ENCODE assay signal across 8 cellular contexts in the genomic region with DNA sequence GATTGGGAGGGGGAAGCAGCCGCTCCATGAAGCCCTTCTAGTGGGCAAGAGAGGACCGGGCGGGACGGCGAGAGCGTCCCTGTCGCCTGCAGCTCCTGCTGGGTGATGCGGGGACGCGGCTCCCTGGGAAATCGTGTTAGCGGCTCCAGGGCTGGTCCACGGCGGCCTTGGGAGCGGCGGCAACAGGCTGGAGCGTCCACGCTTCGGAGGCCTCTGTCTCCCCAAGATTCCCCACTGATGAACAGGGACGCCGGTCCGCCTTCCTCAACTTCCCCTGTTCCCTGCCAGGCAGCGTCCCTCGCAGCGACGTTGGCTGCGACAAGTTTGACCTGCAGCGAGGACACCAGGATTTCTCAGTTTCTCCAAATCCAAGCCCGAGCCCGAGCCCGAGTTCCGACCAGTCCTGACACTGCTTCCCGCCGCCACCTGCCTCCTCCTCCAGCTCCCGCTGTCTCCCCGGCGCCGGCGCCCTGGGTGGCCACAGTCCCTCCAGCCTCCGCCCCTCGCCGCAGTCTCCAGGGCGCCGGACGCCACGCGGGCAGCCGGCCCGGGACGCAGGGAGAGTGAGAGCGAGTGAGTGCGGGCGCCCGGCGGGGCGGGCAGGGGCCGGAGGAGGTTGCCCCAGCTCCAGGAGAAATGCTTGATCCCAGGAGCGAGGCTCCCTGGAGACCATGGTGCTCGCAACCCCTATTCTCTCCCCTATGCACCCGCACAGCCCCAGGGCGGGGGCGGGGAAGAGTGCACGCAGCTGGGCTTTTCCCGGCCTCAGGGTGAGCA.
DNase-seq lines count a peak whose midpoint lies in the region; ATAC-seq and TF ChIP-seq lines count a peak whose summit lies in the region.

No MANE protein-coding gene starts in this region.

- no peaks in the 10 kb centered on the region for H3K79me2 ChIP-seq in PC-9 (ENCODE audit: low read depth)

- no peak overlapping the region for H3K27ac ChIP-seq in PC-9
- H3K27ac ChIP-seq in dorsolateral prefrontal cortex, result peak overlapping the region in 9 of 59 donors; percentile 6 to 68 (median 30)
- H3K27ac ChIP-seq in lower lobe of right lung, result no peak overlapping the region
- H3K27ac ChIP-seq in stomach smooth muscle (ENCODE audit: low read length), result no peak overlapping the region

- POLR2A ChIA-PET in PC-9 (lab: Charles Lee; ENCODE audit: unreplicated experiment), result no interaction called here

- H3K9me2 ChIP-seq in PC-9 (ENCODE audit: insufficient read depth), result no peaks in the 10 kb centered on the region

- BruUV-seq in PC-9 (replicated peaks; lab: Mats Ljungman, UMichigan), result no TSS peak

- TF ChIP-seq CTCF in PC-9 (conservative IDR thresholded peaks at IDR 0.05), result no peak
- no peak for TF ChIP-seq CTCF in dorsolateral prefrontal cortex (IDR thresholded peaks at IDR 0.05 in 54 of 56, conservative IDR thresholded peaks at IDR 0.05 in 2 of 56; ENCODE audit: low read depth in 1 of 56, partially characterized antibody in 56 of 56)
- TF ChIP-seq CTCF in lower lobe of right lung (IDR thresholded peaks at IDR 0.05), result no peak
- TF ChIP-seq CTCF in GM13977 (IDR thresholded peaks at IDR 0.05; ENCODE audit: extremely low read depth, insufficient read depth, missing control alignments), result no peak

- intact Hi-C loops in PC-9 (cut with micrococcal nuclease; ENCODE audit: unreplicated experiment) (no loop called here), dorsolateral prefrontal cortex (cut with DNase I) (no loop called here), lower lobe of right lung (cut with DNase I) (no loop called here)

- peak overlapping the region; percentile 97 for H3K4me2 ChIP-seq in PC-9

- H3K27me3 ChIP-seq in PC-9 (ENCODE audit: insufficient read depth, low read depth) (peaks cover 70% of the 10 kb centered on the region), dorsolateral prefrontal cortex (peaks cover 0 to 14% (median 0%) of the 10 kb centered on the region in 45 donors), lower lobe of right lung (ENCODE audit: low read depth) (peaks cover 17% of the 10 kb centered on the region), stomach smooth muscle (ENCODE audit: control insufficient read depth in 1 of 2, insufficient read depth in 2 of 2, low read length in 2 of 2) (peaks cover 0 to 12% of the 10 kb centered on the region in 2 donors)

- 0 out of 2 replicates have a peak, but pooled peaks cover 3% of the 10 kb centered on the region for H3F3A ChIP-seq in PC-9 (ENCODE audit: insufficient read depth, low read depth)

- H3K4me3 ChIP-seq in PC-9, result peak overlapping the region; percentile 58
- peak overlapping the region; percentile 42 to 81 (median 64) for H3K4me3 ChIP-seq in dorsolateral prefrontal cortex
- peak overlapping the region; percentile 63 for H3K4me3 ChIP-seq in lower lobe of right lung
- H3K4me3 ChIP-seq in stomach smooth muscle (ENCODE audit: low read length in 2 of 2), result peak overlapping the region; percentile 68 to 83

- in situ Hi-C loops in GM13977 (cut with MboI; ENCODE audit: low pct_unique_long_range_greater_than_20kb, low sequenced_read_pairs, unreplicated experiment), result no loop called here

- no peaks in the 10 kb centered on the region for H4K20me1 ChIP-seq in PC-9 (ENCODE audit: insufficient read depth)

- H3K9ac ChIP-seq in stomach smooth muscle (ENCODE audit: low read length in 2 of 2), result peak overlapping the region; percentile 39 to 58

- no peaks in the 10 kb centered on the region for H3K9me3 ChIP-seq in PC-9 (ENCODE audit: insufficient read depth, low read depth)
- H3K9me3 ChIP-seq in lower lobe of right lung, result no peaks in the 10 kb centered on the region
- H3K9me3 ChIP-seq in stomach smooth muscle (ENCODE audit: control insufficient read depth in 2 of 2, low read length in 2 of 2), result no peaks in the 10 kb centered on the region

- peak overlapping the region; percentile 81 for H2AFZ ChIP-seq in PC-9

- peak; percentile 93 to 94 for ATAC-seq in lower lobe of right lung
- no peak for ATAC-seq in HG03469 (IDR thresholded peaks at IDR 0.05; ENCODE audit: unreplicated experiment)

- peak; percentile 28 for DNase-seq in stimulated activated CD4-positive, alpha-beta T cell treated with anti-CD3 and anti-CD28 coated beads, Interleukin-15, amount 100 ng/mL, for 24 hours
- DNase-seq in stimulated activated CD4-positive, alpha-beta T cell treated with anti-CD3 and anti-CD28 coated beads, Interleukin-12 subunit alpha, Interleukin-12 subunit beta, amount 100 ng/mL, for 4 hours, result no peak
- DNase-seq in PC-9 (peak in 1 of 2 experiments; percentile 53), dorsolateral prefrontal cortex (peak in 9 of 10 donors; percentile 12 to 67 (median 38)), lower lobe of right lung (peak; percentile 79), GM13977 (ENCODE audit: low spot score) (no peak)

- CTCF ChIA-PET in PC-9 (lab: Charles Lee), result interaction anchor here (0.6 kb wide), 2 partner anchors 67 to 428 kb away, joined by 3 to 8 read pairs; no protein-coding TSS in a partner anchor

- H3K4me1 ChIP-seq in PC-9 (replicated peaks; ENCODE audit: insufficient read depth) (no peaks in the 10 kb centered on the region), lower lobe of right lung (no peaks in the 10 kb centered on the region), stomach smooth muscle (ENCODE audit: control insufficient read depth, insufficient read depth, low read length) (peaks cover 15% of the 10 kb centered on the region)

- no peaks in the 10 kb centered on the region for H3K36me3 ChIP-seq in PC-9 (ENCODE audit: low read depth)
- no peaks in the 10 kb centered on the region for H3K36me3 ChIP-seq in lower lobe of right lung
- H3K36me3 ChIP-seq in stomach smooth muscle (ENCODE audit: control insufficient read depth in 2 of 2, insufficient read depth in 2 of 2, low read length in 2 of 2), result no peaks in the 10 kb centered on the region

Comparison
In these comparisons a context has a peak if more than half of its experiments do, and no peak if none do; other contexts are left out.
1. DNase-seq: peak in stimulated activated CD4-positive, alpha-beta T cell treated with anti-CD3 and anti-CD28 coated beads, Interleukin-15, amount 100 ng/mL, for 24 hours (single experiment), dorsolateral prefrontal cortex (9 of 10) and lower lobe of right lung (single experiment); none in stimulated activated CD4-positive, alpha-beta T cell treated with anti-CD3 and anti-CD28 coated beads, Interleukin-12 subunit alpha, Interleukin-12 subunit beta, amount 100 ng/mL, for 4 hours (single experiment) and GM13977 (single experiment).
2. Peak in every context shown above with its lines, with median percentiles within 50 percentile points of each other: H3K4me3 ChIP-seq.